25 cellular contexts compared by ENCODE assay signal in the genomic region with DNA sequence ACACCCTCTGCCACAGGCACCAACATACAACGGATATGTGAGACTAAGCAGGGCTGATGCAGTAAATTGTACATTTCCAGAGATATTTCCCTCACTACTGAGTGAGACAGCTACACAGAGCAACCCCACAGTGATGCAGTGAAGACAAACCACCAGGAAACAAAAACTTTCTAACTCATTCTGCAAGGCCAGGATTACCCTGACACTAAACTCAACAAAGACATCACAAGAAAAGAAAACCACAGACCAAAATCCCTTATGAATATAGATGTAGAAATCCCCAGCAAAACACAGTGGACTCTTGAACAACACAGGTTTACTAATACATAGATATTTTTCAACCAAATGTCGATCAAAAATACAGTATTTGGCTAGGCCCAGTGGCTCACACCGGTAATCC. TPM values are rescaled to one million over a fixed set of nuclear protein-coding genes. Genes with fewer than 3 reads are reported as not detected.
"Had no signal": no experiment of that assay in that cellular context is flagged by ENCODE, and none has a peak within 500 bp of the region (broad histone marks: within the 10 kb centered on the region; RNA-seq: fewer than 3 reads in every experiment).

No MANE protein-coding gene starts in this region.

- H3K9me3 ChIP-seq: breast epithelium, esophagus squamous epithelium, gastroesophageal sphincter, ovary, prostate gland, tibial nerve, vagina had no signal

- H3K27ac ChIP-seq: breast epithelium, esophagus squamous epithelium, gastroesophageal sphincter, ovary, prostate gland, tibial nerve, vagina, WERI-Rb-1 had no signal

- H3K36me3 Mint-ChIP-seq: activated naive CD8-positive, alpha-beta T cell treated with anti-CD3 and anti-CD28 coated beads, Interleukin-2, amount 10 ng/mL, durations not matched to agents 7 days and 5 days; natural killer cell treated with Interleukin-12 subunit alpha and Interleukin-12 subunit beta and Interleukin-15 and Interleukin-18, amount 100 ng/mL, for 72 hours; T-cell had no signal

- H3K36me3 ChIP-seq: breast epithelium, esophagus squamous epithelium, gastroesophageal sphincter, ovary, prostate gland, tibial nerve, vagina, WERI-Rb-1 had no signal

- DNase-seq: activated CD4-positive, alpha-beta T cell treated with anti-CD3 and anti-CD28 coated beads, Interleukin-2, amount 50 U/mL, for 48 hours; activated CD4-positive, CD25-positive, alpha-beta regulatory T cell treated with anti-CD3 and anti-CD28 coated beads, Interleukin-2, amount 50 U/mL, for 72 hours; activated naive CD4-positive, alpha-beta T cell treated with anti-CD3 and anti-CD28 coated beads for 36 hours; activated naive CD8-positive, alpha-beta T cell treated with anti-CD3 and anti-CD28 coated beads, Interleukin-2, amount 10 ng/mL, durations not matched to agents 7 days and 5 days; amniotic stem cell; cortex of kidney; endodermal cell; esophagus squamous epithelium; head of caudate nucleus; hypothalamus; left ventricle myocardium superior; mammary epithelial cell; ovary; stimulated activated CD4-positive, alpha-beta T cell treated with anti-CD3 and anti-CD28 coated beads, Interleukin-4, amount 100 ng/mL, for 1 hour; T-cell; WERI-Rb-1 had no signal

- H3K9me3 Mint-ChIP-seq: activated naive CD4-positive, alpha-beta T cell treated with anti-CD3 and anti-CD28 coated beads for 36 hours; activated naive CD8-positive, alpha-beta T cell treated with anti-CD3 and anti-CD28 coated beads, Interleukin-2, amount 10 ng/mL, durations not matched to agents 7 days and 5 days; endodermal cell; natural killer cell treated with Interleukin-12 subunit alpha and Interleukin-12 subunit beta and Interleukin-15 and Interleukin-18, amount 100 ng/mL, for 72 hours; stimulated activated naive CD8-positive, alpha-beta T cell treated with anti-CD3 and anti-CD28 coated beads, Interleukin-15, Interleukin-2, amounts not matched to agents 100 ng/mL and 50 ng/mL, for 24 hours; T-cell; T-helper 2 cell treated with Interferon-gamma antibody and Interleukin-4, amounts not matched to agents 5 μg/mL and 100 μg/mL, for 36 hours had no signal

- FAIRE-seq: TTC549 had no signal

- H3K4me1 Mint-ChIP-seq: endodermal cell had no signal

- H3K27me3 ChIP-seq: breast epithelium, ovary, vagina had no signal

- ATAC-seq: gastroesophageal sphincter; left ventricle myocardium superior; natural killer cell treated with Interleukin-12 subunit alpha and Interleukin-12 subunit beta and Interleukin-15 and Interleukin-18, amount 100 ng/mL, for 72 hours; T-cell had no signal

- H3K4me3 Mint-ChIP-seq: activated naive CD4-positive, alpha-beta T cell treated with anti-CD3 and anti-CD28 coated beads for 36 hours; activated naive CD8-positive, alpha-beta T cell treated with anti-CD3 and anti-CD28 coated beads, Interleukin-2, amount 10 ng/mL, durations not matched to agents 7 days and 5 days; endodermal cell; natural killer cell treated with Interleukin-12 subunit alpha and Interleukin-12 subunit beta and Interleukin-15 and Interleukin-18, amount 100 ng/mL, for 72 hours; stimulated activated naive CD8-positive, alpha-beta T cell treated with anti-CD3 and anti-CD28 coated beads, Interleukin-15, Interleukin-2, amounts not matched to agents 100 ng/mL and 50 ng/mL, for 24 hours; T-cell; T-helper 2 cell treated with Interferon-gamma antibody and Interleukin-4, amounts not matched to agents 5 μg/mL and 100 μg/mL, for 36 hours had no signal

- H3K4me3 ChIP-seq: breast epithelium, esophagus squamous epithelium, gastroesophageal sphincter, ovary, prostate gland, tibial nerve, vagina had no signal

- H3K27ac Mint-ChIP-seq: activated naive CD4-positive, alpha-beta T cell treated with anti-CD3 and anti-CD28 coated beads for 36 hours; activated naive CD8-positive, alpha-beta T cell treated with anti-CD3 and anti-CD28 coated beads, Interleukin-2, amount 10 ng/mL, durations not matched to agents 7 days and 5 days; endodermal cell; natural killer cell treated with Interleukin-12 subunit alpha and Interleukin-12 subunit beta and Interleukin-15 and Interleukin-18, amount 100 ng/mL, for 72 hours; stimulated activated naive CD8-positive, alpha-beta T cell treated with anti-CD3 and anti-CD28 coated beads, Interleukin-15, Interleukin-2, amounts not matched to agents 100 ng/mL and 50 ng/mL, for 24 hours; T-cell; T-helper 2 cell treated with Interferon-gamma antibody and Interleukin-4, amounts not matched to agents 5 μg/mL and 100 μg/mL, for 36 hours had no signal

RNA-seq across cellular contexts. Expression of a gene that starts 1.5 kb away (rescaled TPM):
- total RNA-seq: activated naive CD4-positive, alpha-beta T cell treated with anti-CD3 and anti-CD28 coated beads for 36 hours; natural killer cell treated with Interleukin-12 subunit alpha and Interleukin-12 subunit beta and Interleukin-15 and Interleukin-18, amount 100 ng/mL, for 72 hours had no signal

RNA-seq across cellular contexts. Expression of a gene that starts 11.9 kb away (rescaled TPM):
- total RNA-seq: activated naive CD4-positive, alpha-beta T cell treated with anti-CD3 and anti-CD28 coated beads for 36 hours; activated naive CD8-positive, alpha-beta T cell treated with anti-CD3 and anti-CD28 coated beads, Interleukin-2, amount 10 ng/mL, durations not matched to agents 7 days and 5 days; breast epithelium; endodermal cell; gastroesophageal sphincter; left ventricle myocardium superior; mammary epithelial cell; natural killer cell treated with Interleukin-12 subunit alpha and Interleukin-12 subunit beta and Interleukin-15 and Interleukin-18, amount 100 ng/mL, for 72 hours; vagina had no signal
- polyA plus RNA-seq: mammary epithelial cell had no signal

RNA-seq across cellular contexts. Expression of a gene that starts 18.9 kb away (rescaled TPM):
- total RNA-seq: natural killer cell treated with Interleukin-12 subunit alpha and Interleukin-12 subunit beta and Interleukin-15 and Interleukin-18, amount 100 ng/mL, for 72 hours had no signal
